Comparison of ENCODE assay signal across 1 cellular context in genomic region chr6:104859225-104860146, GRCh38.
TF ChIP-seq lines count a peak whose summit lies in the region.

TSS of gene HACE1 (minus strand) at chr6:104859919. CDS start at chr6:104859642, 277 bp downstream.

TF ChIP-seq in GM12878, 131 proteins besides CTCF, POLR2A, EP300 and RAD21 (continued from another document and continues in another):
- TF ChIP-seq ZBTB4 (CRISPR knock-in tag; IDR thresholded peaks at IDR 0.05) (no peak), IRF4 (IDR thresholded peaks at IDR 0.05; ENCODE audit: low read depth, low read length) (no peak), PRDM15 (CRISPR knock-in tag; IDR thresholded peaks at IDR 0.05) (no peak), FOXM1 (IDR thresholded peaks at IDR 0.05; ENCODE audit: low read depth, low read length) (no peak), JUND (IDR thresholded peaks at IDR 0.05; ENCODE audit: low read depth, low read length) (no peak), SMAD1 (IDR thresholded peaks at IDR 0.05; ENCODE audit: low read depth, partially characterized antibody) (no peak), USF1 (IDR thresholded peaks at IDR 0.05; ENCODE audit: borderline replicate concordance, extremely low read length, insufficient read depth, low read depth, low read length) (no peak), RB1 (IDR thresholded peaks at IDR 0.05; ENCODE audit: borderline replicate concordance) (peak; percentile 92; the same call in 1 of the 2 replicates), RAD51 (IDR thresholded peaks at IDR 0.05) (no peak), SRF (IDR thresholded peaks at IDR 0.05; ENCODE audit: low read depth in 2 of 2, low read length in 2 of 2) (peak; percentile 67 to 92), ZBED1 (IDR thresholded peaks at IDR 0.05; ENCODE audit: borderline replicate concordance) (no peak), ZNF687 (IDR thresholded peaks at IDR 0.05) (0 out of 2 replicates have a peak, but pooled peaks have one; percentile 15), NBN (IDR thresholded peaks at IDR 0.05) (peak; percentile 22; the same call in 1 of the 2 replicates), SREBF1 (IDR thresholded peaks at IDR 0.05; ENCODE audit: low read length) (0 out of 2 replicates have a peak, but pooled peaks have one; percentile 26), SKIL (IDR thresholded peaks at IDR 0.05; ENCODE audit: low read depth, poor library complexity, severe bottlenecking) (no peak), CHD4 (IDR thresholded peaks at IDR 0.05) (no peak), SIN3A (IDR thresholded peaks at IDR 0.05; ENCODE audit: low read depth, low read length) (no peak), POU2F2 (IDR thresholded peaks at IDR 0.05; ENCODE audit: borderline replicate concordance, low read depth, low read length) (no peak), BHLHE40 (IDR thresholded peaks at IDR 0.05; ENCODE audit: borderline replicate concordance in 1 of 2, low read depth in 2 of 2, low read length in 1 of 2) (peak in 1 of 2 experiments; percentile 53; a peak in 2 of 4 replicates), ZNF274 (IDR thresholded peaks at IDR 0.05; ENCODE audit: insufficient read depth, insufficient read length) (no peak), EED (IDR thresholded peaks at IDR 0.05; ENCODE audit: low read depth) (no peak), CREB1 (IDR thresholded peaks at IDR 0.05; ENCODE audit: low read depth) (peak; percentile 69), CREM (IDR thresholded peaks at IDR 0.05; ENCODE audit: low read depth) (peak; percentile 78), SUZ12 (IDR thresholded peaks at IDR 0.05; ENCODE audit: unreplicated experiment) (no peak), TCF7 (IDR thresholded peaks at IDR 0.05; ENCODE audit: borderline replicate concordance) (no peak), KLF5 (IDR thresholded peaks at IDR 0.05; ENCODE audit: partially characterized antibody) (peak; percentile 50), BCL11A (IDR thresholded peaks at IDR 0.05; ENCODE audit: low read depth, low read length) (no peak), BMI1 (IDR thresholded peaks at IDR 0.05; ENCODE audit: borderline replicate concordance) (no peak), SMAD5 (IDR thresholded peaks at IDR 0.05; ENCODE audit: low read depth) (no peak; the same call in 1 of the 2 replicates), JUNB (IDR thresholded peaks at IDR 0.05) (no peak), ASH2L (IDR thresholded peaks at IDR 0.05; ENCODE audit: borderline replicate concordance, low read depth) (no peak; the same call in 1 of the 2 replicates), ZNF622 (IDR thresholded peaks at IDR 0.05) (no peak), TBL1XR1 (IDR thresholded peaks at IDR 0.05; ENCODE audit: low read depth, low read length) (no peak), STAT3 (IDR thresholded peaks at IDR 0.05; ENCODE audit: low read depth, low read length) (no peak), ZNF384 (IDR thresholded peaks at IDR 0.05; ENCODE audit: borderline replicate concordance, low read depth, low read length) (no peak), SPI1 (IDR thresholded peaks at IDR 0.05; ENCODE audit: borderline replicate concordance, insufficient read depth, low read depth, low read length) (no peak), ZSCAN29 (IDR thresholded peaks at IDR 0.05) (no peak), NRF1 (conservative IDR thresholded peaks at IDR 0.05; ENCODE audit: low read depth, low read length) (0 out of 2 replicates have a peak, but pooled peaks have one; percentile 14), PML (IDR thresholded peaks at IDR 0.05; ENCODE audit: low read length) (no peak), TAF1 (IDR thresholded peaks at IDR 0.05; ENCODE audit: borderline replicate concordance, low read depth, low read length) (peak; percentile 58; the same call in 1 of the 2 replicates), BCL3 (IDR thresholded peaks at IDR 0.05; ENCODE audit: borderline replicate concordance, insufficient read depth, low read depth, low read length, poor library complexity, severe bottlenecking) (no peak), ZNF592 (IDR thresholded peaks at IDR 0.05) (no peak)
